ENCODE assay signal across 37 cellular contexts in the genomic region with DNA sequence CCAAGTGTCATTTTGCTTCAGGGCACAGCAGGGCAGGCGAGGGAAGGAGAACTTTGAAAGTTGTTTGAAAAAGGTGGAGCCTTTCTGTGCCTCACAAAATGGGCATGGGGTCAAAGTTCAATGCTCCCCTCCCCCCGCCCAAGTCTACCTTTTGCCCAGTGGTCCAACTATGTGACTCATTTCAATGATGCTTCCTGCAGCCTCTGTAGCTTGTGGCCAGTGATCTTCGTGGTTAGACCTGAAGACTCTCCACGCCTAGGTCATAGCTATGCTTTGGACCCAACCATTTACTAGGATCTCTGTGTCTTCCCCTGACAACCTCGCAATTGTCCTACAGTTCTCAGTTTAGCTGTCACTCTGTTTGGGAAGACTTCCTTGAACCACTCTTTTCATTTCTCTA.
"Had no signal": no experiment of that assay in that cellular context is flagged by ENCODE, and none has a peak within 500 bp of the region (broad histone marks: within the 10 kb centered on the region; RNA-seq: fewer than 3 reads in every experiment).

No MANE protein-coding gene starts in this region.

- H3K27me3 ChIP-seq: body of pancreas, foreskin keratinocyte had no signal

- H3K9me3 ChIP-seq: adrenal gland, body of pancreas, esophagus muscularis mucosa, gastrocnemius medialis, heart left ventricle had no signal

- H3K4me1 ChIP-seq: adrenal gland, body of pancreas, esophagus muscularis mucosa, foreskin keratinocyte, gastrocnemius medialis, heart left ventricle had no signal

- H3K4me3 Mint-ChIP-seq: activated B cell treated with CpG ODN at 0.5 μM for 24 hours; activated CD4-positive, alpha-beta memory T cell treated with anti-CD3 and anti-CD28 coated beads for 36 hours; activated CD8-positive, alpha-beta memory T cell treated with anti-CD3 and anti-CD28 coated beads, Interleukin-2, amount 10 ng/mL, durations not matched to agents 7 days and 5 days; activated CD8-positive, alpha-beta T cell treated with anti-CD3 and anti-CD28 coated beads, Interleukin-2, amount 10 ng/mL, durations not matched to agents 7 days and 5 days; activated naive CD4-positive, alpha-beta T cell treated with anti-CD3 and anti-CD28 coated beads for 36 hours; activated naive CD4-positive, alpha-beta T cell treated with anti-CD3 and anti-CD28 coated beads, Interleukin-2, amount 50 U/mL, for 24 hours; activated naive CD8-positive, alpha-beta T cell treated with anti-CD3 and anti-CD28 coated beads for 36 hours; activated naive CD8-positive, alpha-beta T cell treated with anti-CD3 and anti-CD28 coated beads, Interleukin-2, amount 50 U/mL, for 24 hours; activated T-helper 1 cell treated with anti-CD3 and anti-CD28 coated beads, Interleukin-12 subunit alpha, Interleukin-12 subunit beta, Interleukin-2, Interleukin-4 antibody, amounts not matched to agents 30 ng/mL and 10 ng/mL and 1 ng/mL, durations not matched to agents 14 hours and 24 hours and 36 hours; central memory CD8-positive, alpha-beta T cell; dendritic cell treated with granulocyte-macrophage colony-stimulating factor and Interleukin-4, amounts not matched to agents 40 ng/mL and 50 ng/mL, for 4 days; effector memory CD8-positive, alpha-beta T cell; T-helper 17 cell; T-helper 2 cell treated with Interferon-gamma antibody and Interleukin-4, amounts not matched to agents 5 μg/mL and 100 μg/mL, for 36 hours had no signal

- H3K4me3 ChIP-seq: adrenal gland, body of pancreas, cardiac muscle cell, coronary artery, dorsolateral prefrontal cortex, esophagus muscularis mucosa, gastrocnemius medialis, heart left ventricle had no signal

- H3K27ac ChIP-seq: adrenal gland, body of pancreas, cardiac muscle cell, coronary artery, dorsolateral prefrontal cortex, esophagus muscularis mucosa, foreskin keratinocyte, gastrocnemius medialis, heart left ventricle, WERI-Rb-1 had no signal

- H3K4me1 Mint-ChIP-seq: activated B cell treated with CpG ODN at 0.5 μM for 24 hours; activated CD8-positive, alpha-beta memory T cell treated with anti-CD3 and anti-CD28 coated beads, Interleukin-2, amount 10 ng/mL, durations not matched to agents 7 days and 5 days; activated naive CD4-positive, alpha-beta T cell treated with anti-CD3 and anti-CD28 coated beads, Interleukin-2, amount 50 U/mL, for 24 hours; activated naive CD8-positive, alpha-beta T cell treated with anti-CD3 and anti-CD28 coated beads for 36 hours; activated naive CD8-positive, alpha-beta T cell treated with anti-CD3 and anti-CD28 coated beads, Interleukin-2, amount 50 U/mL, for 24 hours; central memory CD8-positive, alpha-beta T cell had no signal

- DNase-seq: activated B cell treated with CpG ODN at 0.5 μM for 24 hours; activated CD4-positive, alpha-beta memory T cell treated with anti-CD3 and anti-CD28 coated beads for 36 hours; activated CD4-positive, alpha-beta T cell treated with anti-CD3 and anti-CD28 coated beads for 48 hours; activated CD8-positive, alpha-beta memory T cell treated with anti-CD3 and anti-CD28 coated beads, Interleukin-2, amount 10 ng/mL, durations not matched to agents 7 days and 5 days; activated CD8-positive, alpha-beta memory T cell treated with anti-CD3 and anti-CD28 coated beads, Interleukin-2, amount 50 U/mL, for 4 hours; activated CD8-positive, alpha-beta T cell treated with anti-CD3 and anti-CD28 coated beads, Interleukin-2, amount 10 ng/mL, durations not matched to agents 7 days and 5 days; activated effector memory CD4-positive, alpha-beta T cell treated with anti-CD3 and anti-CD28 coated beads, Interleukin-2, amount 50 U/mL, for 16 hours; activated naive CD4-positive, alpha-beta T cell treated with anti-CD3 and anti-CD28 coated beads for 36 hours; activated naive CD8-positive, alpha-beta T cell treated with anti-CD3 and anti-CD28 coated beads for 36 hours; activated naive CD8-positive, alpha-beta T cell treated with anti-CD3 and anti-CD28 coated beads, Interleukin-2, amount 50 U/mL, for 24 hours; activated T-cell treated with anti-CD3 and anti-CD28 coated beads, Interleukin-2, amount 50 U/mL, for 1 hour; activated T-cell treated with anti-CD3 and anti-CD28 coated beads, Interleukin-2, amount 50 U/mL, for 48 hours; adrenal gland; amygdala; aorta; body of pancreas; dorsolateral prefrontal cortex; effector CD4-positive, alpha-beta T cell; effector memory CD8-positive, alpha-beta T cell; erythroblast; foreskin keratinocyte; gastrocnemius medialis; glutamatergic neuron; heart left ventricle; T-helper 17 cell; T1000; WERI-Rb-1 had no signal

- ATAC-seq: activated CD4-positive, CD25-positive, alpha-beta regulatory T cell treated with anti-CD3 and anti-CD28 coated beads, Interleukin-2, amount 50 U/mL, for 24 hours; activated CD8-positive, alpha-beta memory T cell treated with anti-CD3 and anti-CD28 coated beads, Interleukin-2, amount 10 ng/mL, durations not matched to agents 7 days and 5 days; activated CD8-positive, alpha-beta T cell treated with anti-CD3 and anti-CD28 coated beads, Interleukin-2, amount 10 ng/mL, durations not matched to agents 7 days and 5 days; activated naive CD8-positive, alpha-beta T cell treated with anti-CD3 and anti-CD28 coated beads, Interleukin-2, amount 50 U/mL, for 24 hours; body of pancreas; effector memory CD8-positive, alpha-beta T cell; foreskin keratinocyte; gastrocnemius medialis; heart left ventricle; T-helper 17 cell had no signal

- H3K36me3 Mint-ChIP-seq: activated CD4-positive, alpha-beta memory T cell treated with anti-CD3 and anti-CD28 coated beads for 36 hours; activated CD8-positive, alpha-beta memory T cell treated with anti-CD3 and anti-CD28 coated beads, Interleukin-2, amount 10 ng/mL, durations not matched to agents 7 days and 5 days; activated naive CD4-positive, alpha-beta T cell treated with anti-CD3 and anti-CD28 coated beads, Interleukin-2, amount 50 U/mL, for 24 hours; activated naive CD8-positive, alpha-beta T cell treated with anti-CD3 and anti-CD28 coated beads for 36 hours had no signal

- H3K9me3 Mint-ChIP-seq: activated B cell treated with CpG ODN at 0.5 μM for 24 hours; activated CD4-positive, alpha-beta memory T cell treated with anti-CD3 and anti-CD28 coated beads for 36 hours; activated naive CD4-positive, alpha-beta T cell treated with anti-CD3 and anti-CD28 coated beads for 36 hours; activated naive CD4-positive, alpha-beta T cell treated with anti-CD3 and anti-CD28 coated beads, Interleukin-2, amount 50 U/mL, for 24 hours; activated naive CD8-positive, alpha-beta T cell treated with anti-CD3 and anti-CD28 coated beads for 36 hours; activated naive CD8-positive, alpha-beta T cell treated with anti-CD3 and anti-CD28 coated beads, Interleukin-2, amount 50 U/mL, for 24 hours; activated T-helper 1 cell treated with anti-CD3 and anti-CD28 coated beads, Interleukin-12 subunit alpha, Interleukin-12 subunit beta, Interleukin-2, Interleukin-4 antibody, amounts not matched to agents 30 ng/mL and 10 ng/mL and 1 ng/mL, durations not matched to agents 14 hours and 24 hours and 36 hours; activated T-helper 2 cell treated with anti-CD3 and anti-CD28 coated beads, Interferon-gamma antibody, Interleukin-2, Interleukin-4, amounts not matched to agents 10 μg/mL and 5 μg/mL and 100 μg/mL, durations not matched to agents 14 hours and 24 hours and 36 hours; central memory CD8-positive, alpha-beta T cell; dendritic cell treated with granulocyte-macrophage colony-stimulating factor and Interleukin-4, amounts not matched to agents 40 ng/mL and 50 ng/mL, for 4 days; effector memory CD8-positive, alpha-beta T cell; T-helper 2 cell treated with Interferon-gamma antibody and Interleukin-4, amounts not matched to agents 5 μg/mL and 100 μg/mL, for 36 hours had no signal

- H3K36me3 ChIP-seq: adrenal gland, cardiac muscle cell, esophagus muscularis mucosa, gastrocnemius medialis, heart left ventricle, WERI-Rb-1 had no signal

- H3K27ac Mint-ChIP-seq: activated B cell treated with CpG ODN at 0.5 μM for 24 hours; activated CD4-positive, alpha-beta memory T cell treated with anti-CD3 and anti-CD28 coated beads for 36 hours; activated CD8-positive, alpha-beta memory T cell treated with anti-CD3 and anti-CD28 coated beads, Interleukin-2, amount 10 ng/mL, durations not matched to agents 7 days and 5 days; activated CD8-positive, alpha-beta T cell treated with anti-CD3 and anti-CD28 coated beads, Interleukin-2, amount 10 ng/mL, durations not matched to agents 7 days and 5 days; activated naive CD4-positive, alpha-beta T cell treated with anti-CD3 and anti-CD28 coated beads for 36 hours; activated naive CD4-positive, alpha-beta T cell treated with anti-CD3 and anti-CD28 coated beads, Interleukin-2, amount 50 U/mL, for 24 hours; activated naive CD8-positive, alpha-beta T cell treated with anti-CD3 and anti-CD28 coated beads for 36 hours; activated naive CD8-positive, alpha-beta T cell treated with anti-CD3 and anti-CD28 coated beads, Interleukin-2, amount 50 U/mL, for 24 hours; activated T-helper 1 cell treated with anti-CD3 and anti-CD28 coated beads, Interleukin-12 subunit alpha, Interleukin-12 subunit beta, Interleukin-2, Interleukin-4 antibody, amounts not matched to agents 30 ng/mL and 10 ng/mL and 1 ng/mL, durations not matched to agents 14 hours and 24 hours and 36 hours; activated T-helper 2 cell treated with anti-CD3 and anti-CD28 coated beads, Interferon-gamma antibody, Interleukin-2, Interleukin-4, amounts not matched to agents 10 μg/mL and 5 μg/mL and 100 μg/mL, durations not matched to agents 14 hours and 24 hours and 36 hours; dendritic cell treated with granulocyte-macrophage colony-stimulating factor and Interleukin-4, amounts not matched to agents 40 ng/mL and 50 ng/mL, for 4 days; effector memory CD8-positive, alpha-beta T cell; T-helper 17 cell; T-helper 2 cell treated with Interferon-gamma antibody and Interleukin-4, amounts not matched to agents 5 μg/mL and 100 μg/mL, for 36 hours had no signal
